1 cellular context compared by ENCODE assay signal in genomic region chr1:21955474-21956281, GRCh38.
TF ChIP-seq lines count a peak whose summit lies in the region.

No MANE protein-coding gene starts in this region.

TF ChIP-seq in H1, 55 proteins besides CTCF, POLR2A, EP300 and RAD21:
- no peak for TF ChIP-seq KDM5A (IDR thresholded peaks at IDR 0.05; ENCODE audit: low read length)
- no peak for TF ChIP-seq RXRA (IDR thresholded peaks at IDR 0.05; ENCODE audit: insufficient read depth, low read depth, low read length)
- no peak for TF ChIP-seq JUND (IDR thresholded peaks at IDR 0.05; ENCODE audit: low read length)
- no peak for TF ChIP-seq CEBPB (IDR thresholded peaks at IDR 0.05; ENCODE audit: low read depth, low read length)
- TF ChIP-seq CHD7 (IDR thresholded peaks at IDR 0.05; ENCODE audit: insufficient replicate concordance, low read length) = no peak
- no peak for TF ChIP-seq EZH2 (IDR thresholded peaks at IDR 0.05; ENCODE audit: low read depth, low read length, severe bottlenecking)
- no peak for TF ChIP-seq CREB1 (IDR thresholded peaks at IDR 0.05)
- TF ChIP-seq RBBP5 (IDR thresholded peaks at IDR 0.05; ENCODE audit: borderline replicate concordance, low read depth, low read length) = no peak
- no peak for TF ChIP-seq E2F6 (IDR thresholded peaks at IDR 0.05)
- TF ChIP-seq SAP30 (IDR thresholded peaks at IDR 0.05; ENCODE audit: insufficient read depth, insufficient replicate concordance, low read length) = no peak
- no peak for TF ChIP-seq CBX5 (IDR thresholded peaks at IDR 0.05; ENCODE audit: low read depth, low read length)
- TF ChIP-seq ASH2L (IDR thresholded peaks at IDR 0.05; ENCODE audit: low read length) = no peak
- TF ChIP-seq SIN3A (conservative IDR thresholded peaks at IDR 0.05 in 1 of 2, IDR thresholded peaks at IDR 0.05 in 1 of 2; ENCODE audit: low read depth in 1 of 2, low read length in 2 of 2) = no peak
- TF ChIP-seq GTF2F1 (IDR thresholded peaks at IDR 0.05; ENCODE audit: borderline replicate concordance, low read depth, low read length) = no peak
- TF ChIP-seq YY1 (IDR thresholded peaks at IDR 0.05; ENCODE audit: low read depth, low read length) = no peak
- TF ChIP-seq POU5F1 (IDR thresholded peaks at IDR 0.05; ENCODE audit: low read depth, low read length) = no peak
TF ChIP-seq in H1: peak in this region for 0.
